In the genomic region with DNA sequence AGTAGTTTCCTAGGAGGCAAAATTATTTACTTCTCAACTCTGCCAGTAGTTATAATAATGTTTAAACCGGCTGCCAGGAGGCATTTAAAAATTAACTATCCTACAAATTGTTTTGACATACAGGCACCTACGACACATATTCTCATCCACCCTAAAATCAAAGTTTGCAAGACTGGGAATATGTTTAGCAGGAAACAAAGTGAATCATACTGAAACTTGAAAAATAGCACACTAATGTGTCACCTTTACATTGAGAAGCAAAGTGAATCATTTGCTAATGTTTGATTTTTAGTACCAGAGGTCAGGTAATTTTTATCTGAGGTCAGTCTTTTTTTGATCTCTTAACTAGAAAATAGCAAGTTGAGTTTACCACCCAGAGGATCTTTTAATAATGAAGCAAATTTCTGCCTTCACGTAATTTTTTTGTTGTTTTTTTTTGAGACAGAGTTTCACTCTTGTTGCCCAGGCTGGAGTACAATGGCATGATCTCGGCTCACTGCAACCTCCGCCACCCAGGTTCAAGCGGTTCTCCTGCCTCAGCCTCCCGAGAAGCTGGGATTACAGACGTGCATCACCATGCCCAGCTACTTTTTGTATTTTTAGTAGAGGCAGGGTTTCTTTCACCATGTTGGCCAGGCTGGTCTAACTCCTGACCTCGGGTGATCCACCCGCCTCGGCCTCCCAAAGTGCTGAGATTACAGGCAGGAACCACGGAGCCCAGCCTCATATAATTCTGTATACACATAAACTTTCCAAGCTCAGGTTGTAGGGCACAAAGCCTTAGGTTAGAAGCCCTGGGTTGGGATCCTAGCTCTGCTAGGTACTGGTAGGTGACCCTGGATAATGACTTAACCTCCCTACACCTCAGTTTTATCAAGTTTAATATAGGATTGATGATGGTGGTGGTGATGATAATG, we compare ENCODE assay signal across 10 cellular contexts.
DNase-seq lines count a peak whose midpoint lies in the region; ATAC-seq, FAIRE-seq and TF ChIP-seq lines count a peak whose summit lies in the region.
"Had no signal": no experiment of that assay in that cellular context is flagged by ENCODE, and none has a peak within 500 bp of the region (broad histone marks: within the 10 kb centered on the region; RNA-seq: fewer than 3 reads in every experiment).

No MANE protein-coding gene starts in this region.

- peak; percentile 11 for FAIRE-seq in G401.6 (lab: Jason Lieb, UNC)

- H3K79me2 ChIP-seq in OCI-LY3 (ENCODE audit: low read length) = no peaks in the 10 kb centered on the region

- peak; percentile 56 for ATAC-seq in GM21723 (IDR thresholded peaks at IDR 0.05; ENCODE audit: unreplicated experiment)
- ATAC-seq: heart left ventricle had no signal

- peaks cover 81% of the 10 kb centered on the region for H3K4me1 ChIP-seq in OCI-LY3 (ENCODE audit: low read length)
- H3K4me1 ChIP-seq in effector memory CD4-positive, alpha-beta T cell (ENCODE audit: control insufficient read depth, insufficient read depth, low read length, poor library complexity, severe bottlenecking) = no peaks in the 10 kb centered on the region

- H3K9ac ChIP-seq in OCI-LY3 (ENCODE audit: low read length) = peak overlapping the region; percentile 73

- DNase-seq in iris pigment epithelial cell (ENCODE audit: low read depth) (peak; percentile 86), midbrain (lab: John Stamatoyannopoulos, UW) (no peak), NCI-H1694 treated with DMSO at 0.1 percent for 48 hours (lab: John Stamatoyannopoulos, UW) (no peak), NCI-H2029 treated with DMSO at 0.1 percent for 48 hours (lab: John Stamatoyannopoulos, UW) (no peak)
- DNase-seq in effector memory CD4-positive, alpha-beta T cell = no peak
- DNase-seq: heart left ventricle, MG63 had no signal

- H3K36me3 ChIP-seq in OCI-LY3 (replicated peaks; ENCODE audit: low read depth, low read length) = peaks cover 14% of the 10 kb centered on the region
- no peaks in the 10 kb centered on the region for H3K36me3 ChIP-seq in effector memory CD4-positive, alpha-beta T cell (ENCODE audit: control insufficient read depth, insufficient read depth, low read length)
- H3K36me3 ChIP-seq: heart left ventricle, MG63 had no signal

- H4K20me1 ChIP-seq in OCI-LY3 (ENCODE audit: insufficient read depth, low read length) = no peaks in the 10 kb centered on the region

- peak overlapping the region; percentile 92 for H3K27ac ChIP-seq in OCI-LY3 (ENCODE audit: low read length)
- H3K27ac ChIP-seq in effector memory CD4-positive, alpha-beta T cell (ENCODE audit: insufficient read depth, low read length, poor library complexity, severe bottlenecking) = no peak overlapping the region

- H3K9me3 ChIP-seq in OCI-LY3 (ENCODE audit: insufficient read depth, low read length) = peaks cover 6% of the 10 kb centered on the region; the same call in 1 of the 2 replicates
- no peaks in the 10 kb centered on the region for H3K9me3 ChIP-seq in effector memory CD4-positive, alpha-beta T cell (ENCODE audit: control insufficient read depth, low read length)
- H3K9me3 ChIP-seq: heart left ventricle had no signal

- no peak overlapping the region for H2AFZ ChIP-seq in OCI-LY3 (ENCODE audit: low read depth, low read length)

- no peaks in the 10 kb centered on the region for H3K27me3 ChIP-seq in OCI-LY3 (ENCODE audit: low read depth, low read length)
- H3K27me3 ChIP-seq in effector memory CD4-positive, alpha-beta T cell (replicated peaks; ENCODE audit: control insufficient read depth, insufficient read depth, low read length, poor library complexity, severe bottlenecking) = no peaks in the 10 kb centered on the region
- H3K27me3 ChIP-seq: heart left ventricle, MG63 had no signal

- H3K4me3 ChIP-seq in OCI-LY3 (ENCODE audit: low read length) = peak overlapping the region; percentile 29
- no peak overlapping the region for H3K4me3 ChIP-seq in effector memory CD4-positive, alpha-beta T cell (ENCODE audit: insufficient read depth, low read depth, low read length, poor library complexity, severe bottlenecking)
- H3K4me3 ChIP-seq: heart left ventricle, MG63 had no signal

- peak overlapping the region; percentile 75 for H3K4me2 ChIP-seq in OCI-LY3 (ENCODE audit: low read length)

- no peak for TF ChIP-seq CTCF in OCI-LY3 (IDR thresholded peaks at IDR 0.05; ENCODE audit: low read depth, low read length)
